Comparison of ENCODE assay signal across 8 cellular contexts in the genomic region with DNA sequence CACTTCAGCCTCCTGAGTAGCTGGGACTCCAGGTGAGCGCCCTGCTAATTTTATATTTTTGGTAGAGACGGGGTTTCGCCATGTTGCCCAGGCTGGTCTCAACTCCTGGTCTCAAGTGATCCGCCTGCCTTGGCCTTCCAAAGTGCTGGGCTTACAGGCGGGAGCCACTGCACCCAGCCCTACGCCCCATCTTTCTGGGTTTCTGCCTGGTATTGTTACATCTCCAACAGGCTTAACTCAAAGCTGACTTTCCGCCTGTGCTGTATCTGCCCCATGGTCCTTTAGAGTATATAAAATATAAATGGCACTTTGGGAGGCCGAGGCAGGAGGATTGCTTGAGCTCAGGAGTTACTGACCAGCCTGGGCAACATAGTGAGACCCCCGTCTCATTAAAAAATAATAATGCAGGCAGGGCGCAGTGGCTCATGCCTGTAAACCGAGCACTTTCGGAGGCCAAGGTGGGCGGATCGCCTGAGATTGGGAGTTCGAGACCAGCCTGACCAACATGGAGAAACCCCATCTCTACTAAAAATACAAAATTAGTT. TPM values are rescaled to one million over a fixed set of nuclear protein-coding genes. Genes with fewer than 3 reads are reported as not detected.
DNase-seq lines count a peak whose midpoint lies in the region; ATAC-seq and TF ChIP-seq lines count a peak whose summit lies in the region.

No MANE protein-coding gene starts in this region.

- TF ChIP-seq CTCF in left lung (IDR thresholded peaks at IDR 0.05) (no peak), thoracic aorta (IDR thresholded peaks at IDR 0.05) (no peak)

- H3K4me3 ChIP-seq in left lung (peak overlapping the region; percentile 70 to 72), thoracic aorta (peak overlapping the region; percentile 73)

- H3K27ac ChIP-seq in angular gyrus (ENCODE audit: low read depth, low read length) (peak overlapping the region; percentile 95), left lung (peak overlapping the region; percentile 98), thoracic aorta (peak overlapping the region; percentile 88 to 98)

- H3K36me3 Mint-ChIP-seq in activated T-cell treated with anti-CD3 and anti-CD28 coated beads, Interleukin-2, amount 50 U/mL, for 72 hours (ENCODE audit: insufficient read depth in 2 of 2) = peaks cover 2 to 3% of the 10 kb centered on the region in 2 donors

- no peaks in the 10 kb centered on the region for H3K36me3 ChIP-seq in left lung
- H3K36me3 ChIP-seq in thoracic aorta = no peaks in the 10 kb centered on the region

- intact Hi-C loops in left lung (cut with DNase I) = no loop called here

- H3K27me3 Mint-ChIP-seq in activated T-cell treated with anti-CD3 and anti-CD28 coated beads, Interleukin-2, amount 50 U/mL, for 72 hours (ENCODE audit: low read depth) = no peaks in the 10 kb centered on the region

- peak overlapping the region; percentile 98 to 99 for H3K4me3 Mint-ChIP-seq in activated T-cell treated with anti-CD3 and anti-CD28 coated beads, Interleukin-2, amount 50 U/mL, for 72 hours

- H3K27me3 ChIP-seq in left lung = no peaks in the 10 kb centered on the region
- no peaks in the 10 kb centered on the region for H3K27me3 ChIP-seq in thoracic aorta (replicated peaks; ENCODE audit: insufficient read depth)

- peak overlapping the region; percentile 100 for H3K27ac Mint-ChIP-seq in activated T-cell treated with anti-CD3 and anti-CD28 coated beads, Interleukin-2, amount 50 U/mL, for 72 hours

- peaks cover 32% of the 10 kb centered on the region for H3K4me1 Mint-ChIP-seq in activated T-cell treated with anti-CD3 and anti-CD28 coated beads, Interleukin-2, amount 50 U/mL, for 72 hours (ENCODE audit: low read depth)

- DNase-seq in activated T-cell treated with anti-CD3 and anti-CD28 coated beads, Interleukin-2, amount 50 U/mL, for 72 hours = no peak
- DNase-seq in activated T-cell treated with anti-CD3 and anti-CD28 coated beads, Interleukin-2, amount 50 U/mL, for 1 hour = no peak
- no peak for DNase-seq in left lung
- no peak for DNase-seq in thoracic aorta (ENCODE audit: low spot score)
- DNase-seq in NCI-H187 treated with DMSO at 0.1 percent for 48 hours (lab: John Stamatoyannopoulos, UW) = no peak
- no peak for DNase-seq in LoVo (ENCODE audit: low spot score)

- H3K9me3 Mint-ChIP-seq in activated T-cell treated with anti-CD3 and anti-CD28 coated beads, Interleukin-2, amount 50 U/mL, for 72 hours = no peaks in the 10 kb centered on the region

- H3K4me1 ChIP-seq in left lung (peaks cover 0 to 20% of the 10 kb centered on the region in 2 donors), thoracic aorta (ENCODE audit: control insufficient read depth in 1 of 2, low read depth in 2 of 2) (peaks cover 9% of the 10 kb centered on the region in 2 donors)

- ATAC-seq in activated T-cell treated with anti-CD3 and anti-CD28 coated beads, Interleukin-2, amount 50 U/mL, for 72 hours (replicated peaks in 1 of 2) = no peak
- ATAC-seq in left lung (no peak), thoracic aorta (ENCODE audit: insufficient number of reproducible peaks, low FRiP score, low read depth) (no peak), HG02759 (IDR thresholded peaks at IDR 0.05; ENCODE audit: unreplicated experiment) (no peak)

- H3K9me3 ChIP-seq in left lung = no peaks in the 10 kb centered on the region
- no peaks in the 10 kb centered on the region for H3K9me3 ChIP-seq in thoracic aorta

RNA-seq across cellular contexts. Expression of a gene that starts 36.5 kb away (rescaled TPM):
- total RNA-seq in activated T-cell treated with anti-CD3 and anti-CD28 coated beads, Interleukin-2, amount 50 U/mL, for 72 hours = 1 to 10 TPM; 1.2 to 5.2 TPM
- total RNA-seq in left lung (1 to 10 TPM in 1 of 2 donors, under 1 TPM in 1; 0.41 to 3.0 TPM), thoracic aorta (1 to 10 TPM; 3.0 to 7.9 TPM)
